8 cellular contexts compared by ENCODE assay signal in the genomic region with DNA sequence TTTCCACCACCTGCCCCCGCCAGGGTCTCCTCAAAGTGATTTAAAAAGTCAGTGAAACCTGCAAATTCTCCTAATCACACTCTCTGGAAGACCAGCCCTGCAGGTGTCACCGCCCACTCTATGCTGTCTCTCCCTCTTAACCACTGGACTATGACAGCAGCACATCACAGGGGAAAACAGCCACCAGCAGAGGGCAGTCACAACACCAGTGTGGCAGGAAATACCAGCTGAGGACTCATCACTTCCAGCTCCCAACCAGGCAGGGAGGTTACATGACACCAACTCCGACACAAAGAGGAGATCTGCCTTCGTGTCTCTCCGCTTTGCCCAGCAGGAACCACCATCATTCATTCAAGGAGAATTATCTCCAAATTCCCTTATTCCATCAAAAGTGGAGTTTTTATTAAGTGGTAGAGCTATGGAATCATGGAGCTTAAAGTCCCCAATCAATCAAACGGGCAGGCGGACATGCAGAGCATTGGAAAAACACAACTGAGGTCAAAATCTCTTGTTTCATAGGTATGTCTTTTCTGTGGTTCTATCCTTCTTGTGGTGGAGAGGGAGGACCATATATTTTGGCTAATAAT.
DNase-seq lines count a peak whose midpoint lies in the region; ATAC-seq and TF ChIP-seq lines count a peak whose summit lies in the region.

No MANE protein-coding gene starts in this region.

- no peaks in the 10 kb centered on the region for H3K79me2 ChIP-seq in PC-3 (ENCODE audit: low read length)

- no peaks in the 10 kb centered on the region for H3K9me2 ChIP-seq in PC-3 (replicated peaks; ENCODE audit: low read length)

- H3K9ac ChIP-seq in HUES48 (ENCODE audit: low read depth, low read length) (no peak overlapping the region), PC-3 (ENCODE audit: low read length) (no peak overlapping the region)

- intact Hi-C loops in PC-3 (cut with micrococcal nuclease): no loop called here

- no peak overlapping the region for H3K27ac ChIP-seq in C4-2B
- H3K27ac ChIP-seq in HUES48 (ENCODE audit: low read depth, low read length): peak overlapping the region; percentile 62
- H3K27ac ChIP-seq in PC-3 (ENCODE audit: low read length): no peak overlapping the region
- H3K27ac ChIP-seq in substantia nigra (ENCODE audit: low read depth, low read length, poor library complexity, severe bottlenecking): no peak overlapping the region

- no peak overlapping the region for H2AFZ ChIP-seq in PC-3 (ENCODE audit: low read length)

- H3K27me3 ChIP-seq in HUES48 (ENCODE audit: control insufficient read depth, insufficient read depth, low read length) (no peaks in the 10 kb centered on the region), PC-3 (ENCODE audit: low read length) (no peaks in the 10 kb centered on the region)

- TF ChIP-seq CTCF in C4-2B (conservative IDR thresholded peaks at IDR 0.05) (peak; percentile 84), PC-3 (conservative IDR thresholded peaks at IDR 0.05; ENCODE audit: low read depth, low read length) (peak; percentile 79)

- ATAC-seq in GM21367 (IDR thresholded peaks at IDR 0.05; ENCODE audit: unreplicated experiment) (peak; percentile 66), PC-3 (peak; percentile 98)

- H3K4me3 ChIP-seq in HUES48 (ENCODE audit: low read depth, low read length) (no peak overlapping the region), PC-3 (ENCODE audit: low read length) (no peak overlapping the region)

- no peaks in the 10 kb centered on the region; the same call in 1 of the 2 replicates for H3K36me3 ChIP-seq in HUES48 (ENCODE audit: control insufficient read depth, insufficient read depth, low read length)
- no peaks in the 10 kb centered on the region for H3K36me3 ChIP-seq in PC-3 (ENCODE audit: low read depth, low read length)

- no TSS peak for BruUV-seq in PC-3 (replicated peaks; lab: Mats Ljungman, UMichigan)

- peaks cover 4% of the 10 kb centered on the region for H3K4me1 ChIP-seq in HUES48 (ENCODE audit: control insufficient read depth, insufficient read depth, low read length)
- H3K4me1 ChIP-seq in PC-3 (ENCODE audit: insufficient read depth, low read length): peaks cover 4% of the 10 kb centered on the region; the same call in 1 of the 2 replicates

- H4K20me1 ChIP-seq in PC-3 (ENCODE audit: low read length): no peaks in the 10 kb centered on the region

- no peaks in the 10 kb centered on the region for H3K9me3 ChIP-seq in HUES48 (ENCODE audit: control insufficient read depth, insufficient read depth, low read length)
- no peaks in the 10 kb centered on the region for H3K9me3 ChIP-seq in PC-3 (ENCODE audit: low read length)

- no peak overlapping the region; the same call in 1 of the 2 replicates for H3K4me2 ChIP-seq in PC-3 (ENCODE audit: low read length)

- POLR2A ChIA-PET in PC-3 (lab: Charles Lee; ENCODE audit: unreplicated experiment): no interaction called here

- H3F3A ChIP-seq in PC-3 (ENCODE audit: low read length, unreplicated experiment): no peaks in the 10 kb centered on the region

- CTCF ChIA-PET in PC-3 (lab: Charles Lee): interaction anchor here (0.6 to 0.8 kb wide), 3 partner anchors 11 to 32 kb away, joined by 3 to 4 read pairs (median 4); no protein-coding TSS in a partner anchor

- peak; percentile 85 for DNase-seq in PC-3
- peak; percentile 91 for DNase-seq in activated T-cell treated with anti-CD3 and anti-CD28 coated beads, Interleukin-2, amount 50 U/mL, for 48 hours
- peak; percentile 58 for DNase-seq in fibroblast of the conjunctiva (ENCODE audit: low read depth)
- DNase-seq in non-pigmented ciliary epithelial cell (ENCODE audit: low read depth): peak; percentile 85
- DNase-seq in substantia nigra (lab: John Stamatoyannopoulos, UW): peak in 47 of 49 donors; percentile 7 to 88 (median 70)
